In genomic region chr1:228977307-228977706, GRCh38 we compare ENCODE assay signal across 14 cellular contexts.
A peak's percentile ranks its signal among the peaks of the same experiment; 100 is the strongest.
DNase-seq lines count a peak whose midpoint lies in the region; ATAC-seq and TF ChIP-seq lines count a peak whose summit lies in the region.
"Had no signal": no experiment of that assay in that cellular context is flagged by ENCODE, and none has a peak within 500 bp of the region (broad histone marks: within the 10 kb centered on the region; RNA-seq: fewer than 3 reads in every experiment).

No MANE protein-coding gene starts in this region.

- no peaks in the 10 kb centered on the region for H3K36me3 Mint-ChIP-seq in progenitor cell of endocrine pancreas (ENCODE audit: insufficient read depth)
- H3K36me3 Mint-ChIP-seq: CD4-positive, alpha-beta memory T cell had no signal

- no peak overlapping the region for H3K4me3 ChIP-seq in HEK293 (ENCODE audit: low read depth, low read length)
- H3K4me3 ChIP-seq in coronary artery: no peak overlapping the region
- H3K4me3 ChIP-seq: A549 had no signal

- no peaks in the 10 kb centered on the region for H3K4me1 ChIP-seq in HEK293 (ENCODE audit: control insufficient read depth, insufficient read depth, low read length)
- H3K4me1 ChIP-seq: A549, BE2C had no signal

- intact Hi-C loops in sciatic nerve (cut with DNase I): no loop called here

- peak overlapping the region; percentile 14 for H3K27ac Mint-ChIP-seq in progenitor cell of endocrine pancreas

- peaks cover 2% of the 10 kb centered on the region for H3K4me1 Mint-ChIP-seq in progenitor cell of endocrine pancreas (ENCODE audit: low read depth)

- no peaks in the 10 kb centered on the region for H3K9me3 Mint-ChIP-seq in progenitor cell of endocrine pancreas (ENCODE audit: low read depth)
- H3K9me3 Mint-ChIP-seq: CD4-positive, alpha-beta memory T cell had no signal

- H3K27ac ChIP-seq in HEK293 (ENCODE audit: extremely low read depth, low read depth, low read length): no peak overlapping the region
- H3K27ac ChIP-seq in coronary artery: no peak overlapping the region
- H3K27ac ChIP-seq: A549, C4-2B had no signal

- no peak for ATAC-seq in sciatic nerve
- ATAC-seq: A549 had no signal

- peak; percentile 19 for DNase-seq in coronary artery (ENCODE audit: low spot score)
- peak; percentile 37 for DNase-seq in islet precursor cell
- DNase-seq in progenitor cell of endocrine pancreas (ENCODE audit: low spot score, unreplicated experiment): no peak
- DNase-seq in DMS 273 (lab: John Stamatoyannopoulos, UW; ENCODE audit: unreplicated experiment): no peak
- DNase-seq in sciatic nerve (ENCODE audit: low spot score): no peak
- DNase-seq in NCI-H187 treated with DMSO at 0.1 percent for 48 hours (lab: John Stamatoyannopoulos, UW): no peak
- DNase-seq: BE2C; CD4-positive, alpha-beta memory T cell; DMS153; DMS79 treated with DMSO at 0.1 percent for 48 hours; EL had no signal

- TF ChIP-seq CTCF in HEK293 (tag by site-specific recombination; IDR thresholded peaks at IDR 0.05): no peak
- no peak for TF ChIP-seq CTCF in coronary artery (IDR thresholded peaks at IDR 0.05)
- no peak for TF ChIP-seq CTCF in progenitor cell of endocrine pancreas (IDR thresholded peaks at IDR 0.05; ENCODE audit: unreplicated experiment)

- H3K36me3 ChIP-seq in HEK293 (ENCODE audit: control insufficient read depth in 2 of 2, insufficient read depth in 1 of 2, low read length in 2 of 2): no peaks in the 10 kb centered on the region
- H3K36me3 ChIP-seq: BE2C had no signal

- H3K27me3 Mint-ChIP-seq in progenitor cell of endocrine pancreas: peaks cover 8% of the 10 kb centered on the region

- H3K4me3 Mint-ChIP-seq in progenitor cell of endocrine pancreas (ENCODE audit: low read depth): no peak overlapping the region
- H3K4me3 Mint-ChIP-seq: CD4-positive, alpha-beta memory T cell had no signal

- POLR2A ChIA-PET in HEK293 (lab: Yijun Ruan, JAX): no interaction called here

- no peaks in the 10 kb centered on the region for H3K9me3 ChIP-seq in HEK293 (ENCODE audit: control insufficient read depth, insufficient read depth, low read depth, low read length)
- H3K9me3 ChIP-seq: A549, BE2C had no signal

- CTCF ChIA-PET in HEK293 (lab: Yijun Ruan, JAX): interaction anchor here (0.6 to 0.7 kb wide), 2 partner anchors 120 to 182 kb away, joined by 3 to 4 read pairs; no protein-coding TSS in a partner anchor

TF ChIP-seq in HEK293, 187 proteins besides CTCF, POLR2A, EP300 and RAD21:
- TF ChIP-seq ZFP3 (tag by site-specific recombination; IDR thresholded peaks at IDR 0.05; ENCODE audit: low read depth) (no peak), EGR2 (tag by site-specific recombination; IDR thresholded peaks at IDR 0.05; ENCODE audit: low read depth) (peak; percentile 78), ZNF521 (tag by site-specific recombination; IDR thresholded peaks at IDR 0.05) (no peak), ZFHX2 (tag by site-specific recombination; conservative IDR thresholded peaks at IDR 0.05) (peak; percentile 65)
- TF ChIP-seq, protein P1, sequence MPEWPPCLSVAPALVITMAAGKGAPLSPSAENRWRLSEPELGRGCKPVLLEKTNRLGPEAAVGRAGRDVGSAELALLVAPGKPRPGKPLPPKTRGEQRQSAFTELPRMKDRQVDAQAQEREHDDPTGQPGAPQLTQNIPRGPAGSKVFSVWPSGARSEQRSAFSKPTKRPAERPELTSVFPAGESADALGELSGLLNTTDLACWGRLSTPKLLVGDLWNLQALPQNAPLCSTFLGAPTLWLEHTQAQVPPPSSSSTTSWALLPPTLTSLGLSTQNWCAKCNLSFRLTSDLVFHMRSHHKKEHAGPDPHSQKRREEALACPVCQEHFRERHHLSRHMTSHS (tag by site-specific recombination; IDR thresholded peaks at IDR 0.05): no peak

Comparison
In these comparisons a context has a peak if more than half of its experiments do, and no peak if none do; other contexts are left out.
1. DNase-seq: peak in coronary artery (single experiment) and islet precursor cell (single experiment); none in progenitor cell of endocrine pancreas (single experiment), DMS 273 (single experiment), sciatic nerve (single experiment) and NCI-H187 treated with DMSO at 0.1 percent for 48 hours (single experiment).